Comparison of ENCODE assay signal across 8 cellular contexts in the genomic region with DNA sequence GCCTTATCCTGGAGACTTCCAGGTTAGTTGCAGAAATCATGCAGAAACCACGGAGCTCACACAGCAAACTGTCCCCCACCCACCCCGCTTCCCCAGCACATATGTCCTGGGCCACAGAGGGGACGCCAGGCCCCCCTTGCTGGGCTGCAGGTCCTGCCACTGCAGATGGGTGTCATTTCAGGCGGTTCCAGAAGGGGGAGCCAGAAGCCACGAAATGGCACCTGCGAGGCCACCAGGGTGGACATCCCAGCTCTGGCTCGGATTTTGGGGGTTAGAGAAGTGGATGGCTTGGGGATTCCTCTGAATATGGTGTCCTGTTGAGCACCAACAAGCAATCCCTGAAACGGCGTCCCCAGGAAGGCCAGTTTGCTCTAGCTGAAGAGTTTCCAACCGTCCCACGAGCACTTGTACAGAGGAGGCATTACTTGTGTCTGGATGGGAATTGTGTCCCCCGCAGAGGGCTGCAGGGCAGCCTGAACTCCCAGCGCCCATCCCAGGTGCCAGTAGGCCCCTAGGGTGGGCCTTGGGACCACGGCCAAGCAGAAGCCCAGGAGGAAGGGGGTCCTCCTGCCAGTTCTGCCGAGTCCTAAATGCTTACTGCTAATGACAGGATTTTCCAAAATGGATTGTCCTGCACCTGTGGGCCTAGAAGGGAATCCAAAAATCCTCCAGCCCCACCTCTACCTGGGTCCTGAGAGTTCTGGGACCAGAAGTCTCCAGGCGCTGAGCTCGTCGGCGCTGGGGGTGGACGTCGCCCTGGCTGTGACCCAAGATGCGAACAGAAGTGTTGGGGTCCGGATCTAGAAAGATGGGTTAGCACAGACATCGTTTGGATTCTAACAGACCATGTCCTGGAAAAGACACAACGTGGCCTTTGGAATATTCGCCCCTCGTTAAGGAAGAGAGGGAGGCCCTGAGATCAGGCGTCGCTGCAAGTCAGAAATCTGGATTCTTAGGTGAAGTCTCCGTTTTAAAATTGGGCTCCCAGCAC. TPM values are rescaled to one million over a fixed set of nuclear protein-coding genes. Genes with fewer than 3 reads are reported as not detected.
DNase-seq lines count a peak whose midpoint lies in the region; ATAC-seq and TF ChIP-seq lines count a peak whose summit lies in the region.

No MANE protein-coding gene starts in this region.

- no peak overlapping the region for H3K27ac ChIP-seq in lower lobe of right lung

- no peaks in the 10 kb centered on the region for H3K9me3 ChIP-seq in lower lobe of right lung

- H3K4me3 Mint-ChIP-seq in chondrocyte (ENCODE audit: unreplicated experiment), result no peak overlapping the region

- peaks cover 3% of the 10 kb centered on the region for H3K36me3 Mint-ChIP-seq in chondrocyte (ENCODE audit: low read depth)

- H3K4me1 ChIP-seq in lower lobe of right lung, result peaks cover 7% of the 10 kb centered on the region

- intact Hi-C loops in Right ventricle myocardium inferior (cut with DNase I) (loop anchor here (1.0 kb wide), 1 partner anchor 263 kb away; no protein-coding TSS in a partner anchor), cardiac septum (cut with DNase I) (loop anchor here (2.0 to 10.0 kb wide), 2 partner anchors 148 to 564 kb away; no protein-coding TSS in a partner anchor), lower lobe of right lung (cut with DNase I) (loop anchor here (10.0 kb wide), 2 partner anchors 144 to 264 kb away; no protein-coding TSS in a partner anchor)

- H3K4me1 Mint-ChIP-seq in chondrocyte (ENCODE audit: low read depth), result peaks cover 7% of the 10 kb centered on the region

- H3K4me3 ChIP-seq in lower lobe of right lung, result no peak overlapping the region

- no peaks in the 10 kb centered on the region for H3K27me3 ChIP-seq in lower lobe of right lung (ENCODE audit: low read depth)

- peak; percentile 82 for DNase-seq in Right ventricle myocardium inferior (ENCODE audit: missing footprints)
- DNase-seq in cardiac septum (ENCODE audit: low spot score), result no peak
- DNase-seq in KG1 (lab: John Stamatoyannopoulos, UW), result peak; percentile 65
- DNase-seq in chondrocyte (ENCODE audit: low spot score), result no peak
- DNase-seq in lower lobe of right lung, result peak; percentile 65
- DNase-seq in stimulated activated naive CD8-positive, alpha-beta T cell treated with anti-CD3 and anti-CD28 coated beads, Interleukin-15, Interleukin-2, amounts not matched to agents 100 U/mL and 50 U/mL, for 24 hours, result peak; percentile 83
- no peak for DNase-seq in putamen (ENCODE audit: low spot score)

- peak; percentile 24 for ATAC-seq in Right ventricle myocardium inferior
- ATAC-seq in activated CD4-positive, CD25-positive, alpha-beta regulatory T cell treated with anti-CD3 and anti-CD28 coated beads, Interleukin-2, amount 50 U/mL, for 24 hours, result peak; percentile 30 to 33
- ATAC-seq in lower lobe of right lung, result peak; percentile 50 to 56
- no peak for ATAC-seq in stimulated activated naive CD8-positive, alpha-beta T cell treated with anti-CD3 and anti-CD28 coated beads, Interleukin-15, Interleukin-2, amounts not matched to agents 100 U/mL and 50 U/mL, for 24 hours

- H3K27me3 Mint-ChIP-seq in chondrocyte (ENCODE audit: low read depth), result peaks cover 4% of the 10 kb centered on the region

- no peaks in the 10 kb centered on the region for H3K9me3 Mint-ChIP-seq in chondrocyte (ENCODE audit: low read depth)

- H3K27ac Mint-ChIP-seq in chondrocyte (ENCODE audit: unreplicated experiment), result no peak overlapping the region

- H3K36me3 ChIP-seq in lower lobe of right lung, result peaks cover 17% of the 10 kb centered on the region

- TF ChIP-seq CTCF in chondrocyte (IDR thresholded peaks at IDR 0.05) (peak; percentile 93), lower lobe of right lung (IDR thresholded peaks at IDR 0.05) (peak; percentile 85)

RNA-seq across cellular contexts. Expression of gene NFATC1, which starts 14.6 kb away (rescaled TPM):
- total RNA-seq in Right ventricle myocardium inferior (18.5 TPM), cardiac septum (16.4 TPM), chondrocyte (7.1 to 12.5 TPM (median 7.3 TPM) in 3 replicates), lower lobe of right lung (21.4 TPM)

Comparison
In these comparisons a context has a peak if more than half of its experiments do, and no peak if none do; other contexts are left out.
1. DNase-seq: peak in Right ventricle myocardium inferior (single experiment), KG1 (single experiment), lower lobe of right lung (single experiment) and stimulated activated naive CD8-positive, alpha-beta T cell treated with anti-CD3 and anti-CD28 coated beads, Interleukin-15, Interleukin-2, amounts not matched to agents 100 U/mL and 50 U/mL, for 24 hours (single experiment); none in cardiac septum (single experiment), chondrocyte (single experiment) and putamen (single experiment).